ENCODE assay signal across 8 cellular contexts in genomic region chr15:92733934-92734521, GRCh38.
DNase-seq lines count a peak whose midpoint lies in the region; ATAC-seq, FAIRE-seq and TF ChIP-seq lines count a peak whose summit lies in the region.

No MANE protein-coding gene starts in this region.

- H3K4me3 ChIP-seq in liver (ENCODE audit: low read depth in 1 of 3, low read length in 3 of 3), result peak overlapping the region in 2 of 3 donors; percentile 49 to 56
- H3K4me3 ChIP-seq in HepG2 (replicated peaks in 1 of 3; ENCODE audit: insufficient read depth in 1 of 3, low read depth in 2 of 3, low read length in 3 of 3), result no peak overlapping the region

- no peak for TF ChIP-seq POLR2A in HepG2 (IDR thresholded peaks at IDR 0.05; ENCODE audit: insufficient read depth in 1 of 2, low read depth in 2 of 2, low read length in 2 of 2)

- H3K79me2 ChIP-seq in HepG2 (ENCODE audit: insufficient read depth, low read length), result no peaks in the 10 kb centered on the region

- H3K9ac ChIP-seq in liver (ENCODE audit: low read depth in 1 of 2, low read length in 2 of 2) (no peak overlapping the region), HepG2 (ENCODE audit: insufficient read depth, low read depth, low read length) (no peak overlapping the region)

- no peak for ATAC-seq in HepG2
- peak; percentile 72 to 78 for ATAC-seq in activated T-cell treated with anti-CD3 and anti-CD28 coated beads, Interleukin-2, amount 50 U/mL, for 72 hours (replicated peaks in 1 of 2)
- ATAC-seq in HG03378 (IDR thresholded peaks at IDR 0.05; ENCODE audit: unreplicated experiment), result no peak

- no peaks in the 10 kb centered on the region for H3K4me1 ChIP-seq in liver (ENCODE audit: control insufficient read depth in 4 of 4, insufficient read depth in 4 of 4, low read length in 3 of 4)
- no peaks in the 10 kb centered on the region for H3K4me1 ChIP-seq in HepG2 (ENCODE audit: insufficient read depth, low read length)

- TF ChIP-seq RAD21 in liver (IDR thresholded peaks at IDR 0.05) (no peak), HepG2 (CRISPR knock-in tag; IDR thresholded peaks at IDR 0.05) (no peak)

- CTCF ChIA-PET in HepG2 (lab: Yijun Ruan, JAX; ENCODE audit: low intra/inter-chr PET ratio, low total read pairs), result no interaction called here

- no peaks in the 10 kb centered on the region for H3K9me3 Mint-ChIP-seq in activated T-cell treated with anti-CD3 and anti-CD28 coated beads, Interleukin-2, amount 50 U/mL, for 72 hours

- FAIRE-seq in HepG2 (lab: Jason Lieb, UNC), result no peak

- H3K27ac ChIP-seq in liver (ENCODE audit: low read depth in 1 of 2, low read length in 2 of 2) (no peak overlapping the region), HepG2 (ENCODE audit: extremely low read length, insufficient read depth, low read length) (no peak overlapping the region)

- no peaks in the 10 kb centered on the region for H3K36me3 Mint-ChIP-seq in activated T-cell treated with anti-CD3 and anti-CD28 coated beads, Interleukin-2, amount 50 U/mL, for 72 hours (ENCODE audit: insufficient read depth in 2 of 2)

- intact Hi-C loops in HepG2 (cut with micrococcal nuclease; ENCODE audit: unreplicated experiment) (no loop called here), posterior vena cava (cut with DNase I) (no loop called here)

- 22% methylated on average over 33 of the region's 33 CpGs for WGBS in liver
- 89% methylated on average over 33 of the region's 33 CpGs for WGBS in HepG2 (ENCODE audit: low lambda C conversion rate)

- H3K4me3 Mint-ChIP-seq in activated T-cell treated with anti-CD3 and anti-CD28 coated beads, Interleukin-2, amount 50 U/mL, for 72 hours, result peak overlapping the region; percentile 87 to 95

- TF ChIP-seq CTCF in liver (IDR thresholded peaks at IDR 0.05; ENCODE audit: low read depth, low read length, missing input control) (no peak), HepG2 (CRISPR knock-in tag; IDR thresholded peaks at IDR 0.05) (no peak)

- no peaks in the 10 kb centered on the region for H3K36me3 ChIP-seq in liver (ENCODE audit: control insufficient read depth in 4 of 4, insufficient read depth in 3 of 4, low read depth in 1 of 4, low read length in 3 of 4)
- H3K36me3 ChIP-seq in HepG2 (replicated peaks in 1 of 2; ENCODE audit: control insufficient read depth in 1 of 2, insufficient read depth in 2 of 2, low read length in 2 of 2), result no peaks in the 10 kb centered on the region

- peaks cover 19% of the 10 kb centered on the region for H3K4me1 Mint-ChIP-seq in activated T-cell treated with anti-CD3 and anti-CD28 coated beads, Interleukin-2, amount 50 U/mL, for 72 hours (ENCODE audit: low read depth)

- in situ Hi-C loops in HepG2 (cut with HindIII; ENCODE audit: extremely low pct_ligation_motif_present, low pct_unique_long_range_greater_than_20kb), result no loop called here

- H2AFZ ChIP-seq in HepG2 (ENCODE audit: low read length), result no peak overlapping the region

- H3K27me3 Mint-ChIP-seq in activated T-cell treated with anti-CD3 and anti-CD28 coated beads, Interleukin-2, amount 50 U/mL, for 72 hours (ENCODE audit: low read depth), result peaks cover 11% of the 10 kb centered on the region

- no TSS peak for BruUV-seq in HepG2 (replicated peaks; lab: Mats Ljungman, UMichigan)

- TF ChIP-seq EP300 in HepG2 (IDR thresholded peaks at IDR 0.05; ENCODE audit: low read depth in 2 of 2, low read length in 2 of 2), result no peak
- no peak for TF ChIP-seq EP300 in HepG2 (CRISPR knock-in tag; IDR thresholded peaks at IDR 0.05; ENCODE audit: borderline replicate concordance)

- H3K27me3 ChIP-seq in liver (ENCODE audit: control insufficient read depth in 4 of 4, insufficient read depth in 4 of 4, low read length in 3 of 4) (no peaks in the 10 kb centered on the region), HepG2 (ENCODE audit: control insufficient read depth in 1 of 2, insufficient read depth in 2 of 2, low read length in 2 of 2) (no peaks in the 10 kb centered on the region)

- no peak overlapping the region for H3K4me2 ChIP-seq in HepG2 (ENCODE audit: low read depth, low read length)

- no peak for DNase-seq in HepG2 (ENCODE audit: low spot score)
- peak; percentile 13 to 35 for DNase-seq in activated T-cell treated with anti-CD3 and anti-CD28 coated beads, Interleukin-2, amount 50 U/mL, for 72 hours
- peak; percentile 19 for DNase-seq in foreskin melanocyte
- peak; percentile 55 for DNase-seq in occipital lobe (lab: John Stamatoyannopoulos, UW)
- no peak for DNase-seq in posterior vena cava (ENCODE audit: low spot score)
- DNase-seq in MV-4-11 (lab: John Stamatoyannopoulos, UW), result no peak

- H3K27ac Mint-ChIP-seq in activated T-cell treated with anti-CD3 and anti-CD28 coated beads, Interleukin-2, amount 50 U/mL, for 72 hours, result peak overlapping the region; percentile 82

- H3K9me3 ChIP-seq in liver (ENCODE audit: control insufficient read depth in 4 of 4, low read length in 3 of 4), result no peaks in the 10 kb centered on the region
- no peaks in the 10 kb centered on the region for H3K9me3 ChIP-seq in HepG2 (ENCODE audit: low read length)

- POLR2A ChIA-PET in HepG2 (lab: Yijun Ruan, JAX), result no interaction called here

- no peaks in the 10 kb centered on the region for H4K20me1 ChIP-seq in HepG2 (ENCODE audit: insufficient read depth, low read length)

TF ChIP-seq in liver, 16 proteins besides CTCF, POLR2A, EP300 and RAD21:
- TF ChIP-seq JUND (IDR thresholded peaks at IDR 0.05) (no peak), FOXA2 (IDR thresholded peaks at IDR 0.05) (no peak), ATF3 (IDR thresholded peaks at IDR 0.05) (no peak), NR2F2 (IDR thresholded peaks at IDR 0.05) (no peak), HNF4G (IDR thresholded peaks at IDR 0.05) (no peak)
- TF ChIP-seq, protein P1, sequence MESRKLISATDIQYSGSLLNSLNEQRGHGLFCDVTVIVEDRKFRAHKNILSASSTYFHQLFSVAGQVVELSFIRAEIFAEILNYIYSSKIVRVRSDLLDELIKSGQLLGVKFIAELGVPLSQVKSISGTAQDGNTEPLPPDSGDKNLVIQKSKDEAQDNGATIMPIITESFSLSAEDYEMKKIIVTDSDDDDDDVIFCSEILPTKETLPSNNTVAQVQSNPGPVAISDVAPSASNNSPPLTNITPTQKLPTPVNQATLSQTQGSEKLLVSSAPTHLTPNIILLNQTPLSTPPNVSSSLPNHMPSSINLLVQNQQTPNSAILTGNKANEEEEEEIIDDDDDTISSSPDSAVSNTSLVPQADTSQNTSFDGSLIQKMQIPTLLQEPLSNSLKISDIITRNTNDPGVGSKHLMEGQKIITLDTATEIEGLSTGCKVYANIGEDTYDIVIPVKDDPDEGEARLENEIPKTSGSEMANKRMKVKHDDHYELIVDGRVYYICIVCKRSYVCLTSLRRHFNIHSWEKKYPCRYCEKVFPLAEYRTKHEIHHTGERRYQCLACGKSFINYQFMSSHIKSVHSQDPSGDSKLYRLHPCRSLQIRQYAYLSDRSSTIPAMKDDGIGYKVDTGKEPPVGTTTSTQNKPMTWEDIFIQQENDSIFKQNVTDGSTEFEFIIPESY (IDR thresholded peaks at IDR 0.05), result no peak

TF ChIP-seq in HepG2, 621 proteins besides CTCF, POLR2A, EP300 and RAD21:
- no peak for TF ChIP-seq GATA4 (IDR thresholded peaks at IDR 0.05; ENCODE audit: borderline replicate concordance, low read depth)
- TF ChIP-seq RFX3 (CRISPR knock-in tag; IDR thresholded peaks at IDR 0.05), result no peak
- TF ChIP-seq MED8 (CRISPR knock-in tag; IDR thresholded peaks at IDR 0.05; ENCODE audit: insufficient replicate concordance), result no peak
- TF ChIP-seq, protein P2, sequence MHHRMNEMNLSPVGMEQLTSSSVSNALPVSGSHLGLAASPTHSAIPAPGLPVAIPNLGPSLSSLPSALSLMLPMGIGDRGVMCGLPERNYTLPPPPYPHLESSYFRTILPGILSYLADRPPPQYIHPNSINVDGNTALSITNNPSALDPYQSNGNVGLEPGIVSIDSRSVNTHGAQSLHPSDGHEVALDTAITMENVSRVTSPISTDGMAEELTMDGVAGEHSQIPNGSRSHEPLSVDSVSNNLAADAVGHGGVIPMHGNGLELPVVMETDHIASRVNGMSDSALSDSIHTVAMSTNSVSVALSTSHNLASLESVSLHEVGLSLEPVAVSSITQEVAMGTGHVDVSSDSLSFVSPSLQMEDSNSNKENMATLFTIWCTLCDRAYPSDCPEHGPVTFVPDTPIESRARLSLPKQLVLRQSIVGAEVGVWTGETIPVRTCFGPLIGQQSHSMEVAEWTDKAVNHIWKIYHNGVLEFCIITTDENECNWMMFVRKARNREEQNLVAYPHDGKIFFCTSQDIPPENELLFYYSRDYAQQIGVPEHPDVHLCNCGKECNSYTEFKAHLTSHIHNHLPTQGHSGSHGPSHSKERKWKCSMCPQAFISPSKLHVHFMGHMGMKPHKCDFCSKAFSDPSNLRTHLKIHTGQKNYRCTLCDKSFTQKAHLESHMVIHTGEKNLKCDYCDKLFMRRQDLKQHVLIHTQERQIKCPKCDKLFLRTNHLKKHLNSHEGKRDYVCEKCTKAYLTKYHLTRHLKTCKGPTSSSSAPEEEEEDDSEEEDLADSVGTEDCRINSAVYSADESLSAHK (CRISPR knock-in tag; IDR thresholded peaks at IDR 0.05; ENCODE audit: borderline replicate concordance), result no peak
- TF ChIP-seq, protein P3, sequence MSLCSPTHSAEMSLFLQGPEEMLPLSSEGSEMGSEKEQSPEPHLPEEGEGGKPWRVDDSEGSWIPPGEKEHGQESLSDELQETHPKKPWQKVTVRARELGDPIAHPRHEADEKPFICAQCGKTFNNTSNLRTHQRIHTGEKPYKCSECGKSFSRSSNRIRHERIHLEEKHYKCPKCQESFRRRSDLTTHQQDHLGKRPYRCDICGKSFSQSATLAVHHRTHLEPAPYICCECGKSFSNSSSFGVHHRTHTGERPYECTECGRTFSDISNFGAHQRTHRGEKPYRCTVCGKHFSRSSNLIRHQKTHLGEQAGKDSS (CRISPR knock-in tag; IDR thresholded peaks at IDR 0.05; ENCODE audit: borderline replicate concordance, low read depth), result no peak
- no peak for TF ChIP-seq ATF6 (CRISPR knock-in tag; conservative IDR thresholded peaks at IDR 0.05)
- TF ChIP-seq ZNF3 (CRISPR knock-in tag; IDR thresholded peaks at IDR 0.05), result no peak
- no peak for TF ChIP-seq ZNF234 (CRISPR knock-in tag; conservative IDR thresholded peaks at IDR 0.05)
- TF ChIP-seq SNAI1 (CRISPR knock-in tag; IDR thresholded peaks at IDR 0.05; ENCODE audit: borderline replicate concordance), result no peak
TF ChIP-seq in HepG2: peak in this region for 0.

Comparison
In these comparisons a context has a peak if more than half of its experiments do, and no peak if none do; other contexts are left out.
1. H3K4me3 ChIP-seq: peak in liver (2 of 3); none in HepG2 (0 of 3).
2. ATAC-seq: peak in activated T-cell treated with anti-CD3 and anti-CD28 coated beads, Interleukin-2, amount 50 U/mL, for 72 hours (2 of 2); none in HepG2 (single experiment) and HG03378 (single experiment).
3. DNase-seq: peak in activated T-cell treated with anti-CD3 and anti-CD28 coated beads, Interleukin-2, amount 50 U/mL, for 72 hours (2 of 2), foreskin melanocyte (single experiment) and occipital lobe (single experiment); none in HepG2 (single experiment), posterior vena cava (single experiment) and MV-4-11 (single experiment).